ENCODE assay signal across 15 cellular contexts in the genomic region with DNA sequence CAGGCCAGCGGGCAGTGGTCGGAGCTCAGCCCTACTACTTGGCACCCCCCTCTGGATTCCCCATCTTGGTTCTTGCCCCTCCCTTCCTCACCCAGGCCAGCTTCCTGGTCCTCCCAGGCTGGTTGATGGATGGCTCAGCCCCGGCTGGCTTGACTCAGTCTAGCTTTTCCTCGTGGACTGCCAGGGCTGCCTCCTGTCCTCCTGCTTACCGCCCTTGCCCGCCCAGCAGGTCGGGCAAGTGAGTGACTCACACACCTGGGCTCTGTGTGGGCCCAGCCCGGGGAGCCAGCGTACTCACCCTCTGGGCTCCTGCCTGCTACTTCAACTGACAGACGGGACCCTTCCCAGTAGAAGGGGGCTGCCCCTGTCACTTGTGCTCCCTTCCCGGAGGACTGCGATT. TPM values are rescaled to one million over a fixed set of nuclear protein-coding genes. Genes with fewer than 3 reads are reported as not detected.
DNase-seq lines count a peak whose midpoint lies in the region; ATAC-seq, FAIRE-seq and TF ChIP-seq lines count a peak whose summit lies in the region.
"Had no signal": no experiment of that assay in that cellular context is flagged by ENCODE, and none has a peak within 500 bp of the region (broad histone marks: within the 10 kb centered on the region; RNA-seq: fewer than 3 reads in every experiment).

No MANE protein-coding gene starts in this region.

- H2AFZ ChIP-seq in H1 (ENCODE audit: low read length): no peak overlapping the region

- no peak for TF ChIP-seq RAD21 in H1 (IDR thresholded peaks at IDR 0.05 in 1 of 2, conservative IDR thresholded peaks at IDR 0.05 in 1 of 2; ENCODE audit: low read depth in 2 of 2, low read length in 2 of 2)

- POLR2A ChIA-PET in H1 (lab: Charles Lee; ENCODE audit: partially characterized antibody): interaction anchor here (2.3 to 7.5 kb wide), 3 partner anchors 11 to 39 kb away, joined by 5 to 49 read pairs (median 15); a partner anchor contains a TSS
- POLR2A ChIA-PET in naive thymus-derived CD4-positive, alpha-beta T cell (lab: Charles Lee): interaction anchor here (0.5 kb wide), 1 partner anchor 955 kb away, joined by 3 read pairs; no protein-coding TSS in a partner anchor

- peak overlapping the region; percentile 97; the same call in 1 of the 2 replicates for H2BK15ac ChIP-seq in H1 (ENCODE audit: low read length)

- ATAC-seq in mucosa of descending colon (peak; percentile 85), GM19397 (IDR thresholded peaks at IDR 0.05; ENCODE audit: unreplicated experiment) (no peak)
- ATAC-seq in naive thymus-derived CD4-positive, alpha-beta T cell: no peak

- H3K4me1 Mint-ChIP-seq in naive thymus-derived CD4-positive, alpha-beta T cell: no peaks in the 10 kb centered on the region

- H3K27me3 ChIP-seq in H1 (replicated peaks in 1 of 4; ENCODE audit: control insufficient read depth in 3 of 4, extremely low read depth in 1 of 4, insufficient read depth in 3 of 4, low read length in 3 of 4) (no peaks in the 10 kb centered on the region), vagina (no peaks in the 10 kb centered on the region), testis (no peaks in the 10 kb centered on the region)
- H3K27me3 ChIP-seq in naive thymus-derived CD4-positive, alpha-beta T cell (ENCODE audit: control insufficient read depth in 2 of 2, insufficient read depth in 2 of 2, low read length in 2 of 2): no peaks in the 10 kb centered on the region
- H3K27me3 ChIP-seq: SJSA1 had no signal

- intact Hi-C loops in mucosa of descending colon (cut with DNase I, micrococcal nuclease) (no loop called here), vagina (cut with DNase I) (no loop called here), testis (cut with DNase I; ENCODE audit: low total_unique reads) (no loop called here)
- intact Hi-C loops in naive thymus-derived CD4-positive, alpha-beta T cell (cut with micrococcal nuclease): no loop called here

- peak overlapping the region; percentile 90; the same call in 1 of the 2 replicates for H2BK5ac ChIP-seq in H1 (ENCODE audit: low read depth, low read length)

- peak overlapping the region; percentile 18 for H2BK120ac ChIP-seq in H1 (replicated peaks; ENCODE audit: low read depth, low read length)

- no peak overlapping the region for H3K14ac ChIP-seq in H1 (ENCODE audit: insufficient read length)

- H2BK12ac ChIP-seq in H1 (ENCODE audit: low read depth, low read length): peak overlapping the region; percentile 95

- H3K4me3 Mint-ChIP-seq in naive thymus-derived CD4-positive, alpha-beta T cell: no peak overlapping the region
- H3K4me3 Mint-ChIP-seq: activated CD4-positive, alpha-beta memory T cell treated with anti-CD3 and anti-CD28 coated beads for 36 hours; CD4-positive, alpha-beta T cell had no signal

- H2BK20ac ChIP-seq in H1 (ENCODE audit: low read length): peak overlapping the region; percentile 98

- TF ChIP-seq CTCF in H1 (IDR thresholded peaks at IDR 0.05; ENCODE audit: control extremely low read depth in 1 of 3, insufficient read depth in 1 of 3, low read depth in 1 of 3, low read length in 3 of 3) (no peak), mucosa of descending colon (IDR thresholded peaks at IDR 0.05) (no peak), vagina (IDR thresholded peaks at IDR 0.05) (no peak), testis (IDR thresholded peaks at IDR 0.05) (no peak)

- H3K23ac ChIP-seq in H1 (ENCODE audit: insufficient read length): no peak overlapping the region

- H3K23me2 ChIP-seq in H1 (ENCODE audit: low read depth, low read length): no peaks in the 10 kb centered on the region; the same call in none of the 2 replicates

- no peak overlapping the region for H4K8ac ChIP-seq in H1 (ENCODE audit: extremely low read depth, insufficient read depth, low read length)

- DNase-seq in SIG-M5 treated with dmso at 0.1 percent for 504 hours (lab: John Stamatoyannopoulos, UW; ENCODE audit: unreplicated experiment) (peak; percentile 26), SIG-M5 (lab: John Stamatoyannopoulos, UW) (no peak), H1 (ENCODE audit: low read depth in 1 of 2, low spot score in 2 of 2) (no peak), mucosa of descending colon (peak; percentile 84 to 90 (median 88)), vagina (ENCODE audit: extremely low spot score in 2 of 2) (no peak), testis (no peak)
- DNase-seq in naive thymus-derived CD4-positive, alpha-beta T cell: no peak
- DNase-seq: activated CD4-positive, alpha-beta memory T cell treated with anti-CD3 and anti-CD28 coated beads for 36 hours; CD4-positive, alpha-beta T cell; GOT3; NCI-H187 treated with DMSO at 0.1 percent for 48 hours had no signal

- no peak overlapping the region for H3K56ac ChIP-seq in H1 (replicated peaks; ENCODE audit: insufficient read length, low read depth, low read length)

- no peaks in the 10 kb centered on the region for H4K20me1 ChIP-seq in H1 (replicated peaks in 1 of 2; ENCODE audit: control insufficient read depth in 1 of 2, insufficient read depth in 2 of 2, low read length in 2 of 2)

- H3K27ac ChIP-seq in H1 (ENCODE audit: low read depth, low read length) (no peak overlapping the region), vagina (peak overlapping the region; percentile 62), testis (no peak overlapping the region)
- H3K27ac ChIP-seq in naive thymus-derived CD4-positive, alpha-beta T cell (ENCODE audit: low read depth, low read length): no peak overlapping the region
- H3K27ac ChIP-seq: 22Rv1, SJSA1 had no signal

- CTCF ChIA-PET in H1 (lab: Charles Lee; ENCODE audit: partially characterized antibody): interaction anchor here (0.7 to 29.1 kb wide), 3 partner anchors 14 to 1883 kb away, joined by 3 to 1640 read pairs (median 58); a partner anchor contains a TSS
- CTCF ChIA-PET in naive thymus-derived CD4-positive, alpha-beta T cell (lab: Charles Lee): no interaction called here

- peaks cover 6 to 33% (median 23%) of the 10 kb centered on the region in 4 experiments for H3K4me1 ChIP-seq in H1 (replicated peaks in 1 of 4; ENCODE audit: control insufficient read depth in 3 of 4, insufficient read depth in 4 of 4, low read length in 3 of 4)
- peaks cover 30% of the 10 kb centered on the region for H3K4me1 ChIP-seq in mucosa of descending colon (ENCODE audit: low read depth)
- H3K4me1 ChIP-seq in vagina: no peaks in the 10 kb centered on the region
- peaks cover 5% of the 10 kb centered on the region for H3K4me1 ChIP-seq in testis
- no peaks in the 10 kb centered on the region for H3K4me1 ChIP-seq in naive thymus-derived CD4-positive, alpha-beta T cell (ENCODE audit: control insufficient read depth in 2 of 2, insufficient read depth in 2 of 2, low read length in 2 of 2)
- H3K4me1 ChIP-seq: SJSA1 had no signal

- H2AK5ac ChIP-seq in H1 (ENCODE audit: low read depth, low read length): no peak overlapping the region; the same call in 1 of the 2 replicates

- 84% methylated on average over 11 of the region's 12 CpGs; no CpG with 5 or more reads in 1 of the 2 experiments for WGBS in H1 (ENCODE audit: extremely low coverage in 1 of 2, insufficient coverage in 1 of 2, insufficient read length in 1 of 2, insufficient replicate concordance in 2 of 2, low coverage in 1 of 2, low lambda C conversion rate in 2 of 2, missing lambda C conversion rate in 1 of 2), 2 experiments
- WGBS in testis, 2 donors: 90 to 95% methylated on average over 10 to 12 of the region's 12 CpGs

- peak overlapping the region; percentile 83 for H4K91ac ChIP-seq in H1 (replicated peaks; ENCODE audit: insufficient read length, low read length)

- H3K4me2 ChIP-seq in H1 (ENCODE audit: insufficient read depth in 1 of 2, low read depth in 2 of 2, low read length in 2 of 2): no peak overlapping the region

- H3K79me1 ChIP-seq in H1 (ENCODE audit: low read depth, low read length): no peaks in the 10 kb centered on the region

- H3K4ac ChIP-seq in H1 (replicated peaks; ENCODE audit: insufficient read length, low read depth, low read length): no peak overlapping the region

- no peak for FAIRE-seq in H1 (lab: Jason Lieb, UNC)
- FAIRE-seq: G401.6 had no signal

- TF ChIP-seq POLR2A in H1 (IDR thresholded peaks at IDR 0.05; ENCODE audit: control extremely low read depth in 1 of 2, low read depth in 2 of 2, low read length in 2 of 2) (no peak), vagina (IDR thresholded peaks at IDR 0.05) (no peak), testis (IDR thresholded peaks at IDR 0.05) (no peak)

- no peaks in the 10 kb centered on the region for H3K36me3 Mint-ChIP-seq in naive thymus-derived CD4-positive, alpha-beta T cell
- H3K36me3 Mint-ChIP-seq: activated CD4-positive, alpha-beta memory T cell treated with anti-CD3 and anti-CD28 coated beads for 36 hours had no signal

- no peaks in the 10 kb centered on the region for H3K36me3 ChIP-seq in H1 (ENCODE audit: control insufficient read depth in 2 of 4, insufficient read depth in 4 of 4, low read length in 3 of 4)
- no peaks in the 10 kb centered on the region for H3K36me3 ChIP-seq in mucosa of descending colon (ENCODE audit: low read depth)
- no peaks in the 10 kb centered on the region for H3K36me3 ChIP-seq in vagina
- no peaks in the 10 kb centered on the region for H3K36me3 ChIP-seq in testis (ENCODE audit: low read depth, missing control alignments)
- H3K36me3 ChIP-seq in naive thymus-derived CD4-positive, alpha-beta T cell (ENCODE audit: control insufficient read depth in 2 of 3, insufficient read depth in 3 of 3, low read length in 3 of 3): no peaks in the 10 kb centered on the region
- H3K36me3 ChIP-seq: SJSA1 had no signal

- no peaks in the 10 kb centered on the region for H3K9me3 Mint-ChIP-seq in naive thymus-derived CD4-positive, alpha-beta T cell
- H3K9me3 Mint-ChIP-seq: activated CD4-positive, alpha-beta memory T cell treated with anti-CD3 and anti-CD28 coated beads for 36 hours; CD4-positive, alpha-beta T cell had no signal

- H3K4me3 ChIP-seq in H1 (ENCODE audit: extremely low read depth in 1 of 4, insufficient read depth in 2 of 4, low read depth in 3 of 4, low read length in 4 of 4) (no peak overlapping the region), mucosa of descending colon (no peak overlapping the region), vagina (peak overlapping the region in 1 of 2 donors; percentile 38), testis (no peak overlapping the region)
- no peak overlapping the region for H3K4me3 ChIP-seq in naive thymus-derived CD4-positive, alpha-beta T cell (ENCODE audit: low read length)
- H3K4me3 ChIP-seq: SJSA1 had no signal

- no peak overlapping the region for H3K9ac ChIP-seq in H1 (replicated peaks in 1 of 4; ENCODE audit: extremely low read depth in 1 of 4, low read depth in 3 of 4, low read length in 3 of 4)

- TF ChIP-seq EP300 in H1 (IDR thresholded peaks at IDR 0.05; ENCODE audit: borderline replicate concordance in 1 of 2, low read depth in 2 of 2, low read length in 2 of 2): no peak

- peaks cover 18 to 49% (median 40%) of the 10 kb centered on the region in 5 donors for H3K27me3 Mint-ChIP-seq in naive thymus-derived CD4-positive, alpha-beta T cell

- no peaks in the 10 kb centered on the region for H3K79me2 ChIP-seq in H1 (ENCODE audit: control insufficient read depth in 1 of 2, insufficient read depth in 2 of 2, low read length in 2 of 2)

- H3K9me3 ChIP-seq in H1 (ENCODE audit: insufficient read depth in 2 of 2, low read depth in 1 of 2, low read length in 1 of 2) (no peaks in the 10 kb centered on the region), mucosa of descending colon (no peaks in the 10 kb centered on the region), vagina (no peaks in the 10 kb centered on the region), testis (no peaks in the 10 kb centered on the region)
- H3K9me3 ChIP-seq in naive thymus-derived CD4-positive, alpha-beta T cell (ENCODE audit: control insufficient read depth in 2 of 3, low read length in 3 of 3): no peaks in the 10 kb centered on the region
- H3K9me3 ChIP-seq: SJSA1 had no signal

- H4K5ac ChIP-seq in H1 (ENCODE audit: insufficient read length, low read depth, low read length): no peak overlapping the region

- no peak overlapping the region for H3K27ac Mint-ChIP-seq in naive thymus-derived CD4-positive, alpha-beta T cell
- H3K27ac Mint-ChIP-seq: activated CD4-positive, alpha-beta memory T cell treated with anti-CD3 and anti-CD28 coated beads for 36 hours; CD4-positive, alpha-beta T cell had no signal

- peak overlapping the region; percentile 78 for H3K18ac ChIP-seq in H1 (ENCODE audit: extremely low read depth, low read length)

RNA-seq across cellular contexts. Expression of a gene that starts 19.5 kb away (rescaled TPM):
- total RNA-seq in H1 (2021; fragmentation: NEBNext Ultra II Directional; extraction: Animal tissue kit (Norgen Biotek cat#: 25700)): 38.0 and 39.6 TPM in 2 replicates
- polyA plus RNA-seq in H1 (2011; rRNA removed) (33.6 and 55.3 TPM in 2 replicates), testis (ENCODE audit: insufficient read depth, low read depth, low replicate concordance) (13.5 TPM)
- 43.2 TPM for polyA plus RNA-seq in H1 (2011; cell fraction: cytosol; rRNA removed)
- 171 TPM for polyA plus RNA-seq in H1 (2011; cell fraction: nucleus; rRNA removed)
- polyA plus RNA-seq in H1 (2012, experiment 1 of 2): 23.6 to 37.7 TPM (median 33.8 TPM) in 4 replicates
- polyA plus RNA-seq in H1 (2012, experiment 2 of 2): 27.2 TPM
- 17.0 TPM for polyA plus RNA-seq in H1 (2013, experiment 1 of 2)
- polyA plus RNA-seq in H1 (2013, experiment 2 of 2): 16.9 TPM
- 46.7 and 47.4 TPM in 2 replicates for polyA minus RNA-seq in H1 (2011; rRNA and poly(A)+ RNA removed)
- polyA minus RNA-seq in H1 (2011; cell fraction: cytosol; rRNA and poly(A)+ RNA removed): 33.8 TPM
- polyA minus RNA-seq in H1 (2011; cell fraction: nucleus; rRNA and poly(A)+ RNA removed): 74.8 TPM
- total RNA-seq in mucosa of descending colon (100 to 1,000 TPM in 2 of 3 donors, 10 to 100 TPM in 1; 87.6 to 146 (median 144) TPM), vagina (75.6 TPM), testis (10 to 100 TPM; 18.4 to 20.3 TPM)
- total RNA-seq in naive thymus-derived CD4-positive, alpha-beta T cell: 10 to 100 TPM in 1 of 5 experiments, under 1 TPM in 3, not detected in 1; 0.59 to 19.7 (median 0.84) TPM
- not detected for polyA plus RNA-seq in naive thymus-derived CD4-positive, alpha-beta T cell
- total RNA-seq: activated CD4-positive, alpha-beta memory T cell treated with anti-CD3 and anti-CD28 coated beads for 36 hours had no signal

Comparison
In these comparisons a context has a peak if more than half of its experiments do, and no peak if none do; other contexts are left out.
1. DNase-seq: peak in SIG-M5 treated with dmso at 0.1 percent for 504 hours (single experiment) and mucosa of descending colon (3 of 3); none in SIG-M5 (single experiment), H1 (0 of 2), vagina (0 of 2), testis (single experiment) and naive thymus-derived CD4-positive, alpha-beta T cell (0 of 9).